ENCODE assay signal across 20 cellular contexts in genomic region chr3:187966636-187967035, GRCh38.
DNase-seq lines count a peak whose midpoint lies in the region; ATAC-seq and TF ChIP-seq lines count a peak whose summit lies in the region.
"Had no signal": no experiment of that assay in that cellular context is flagged by ENCODE, and none has a peak within 500 bp of the region (broad histone marks: within the 10 kb centered on the region; RNA-seq: fewer than 3 reads in every experiment).

No MANE protein-coding gene starts in this region.

- H3K27ac ChIP-seq in adrenal gland, result peak overlapping the region in 1 of 5 donors; percentile 53
- H3K27ac ChIP-seq in gastrocnemius medialis, result peak overlapping the region; percentile 39 to 92 (median 66)
- H3K27ac ChIP-seq: A549, pancreas had no signal

- WGBS in adrenal gland, 4 donors, result 27 to 53% (median 33%) methylated on average over 4 of the region's 4 CpGs

- TF ChIP-seq POLR2A in adrenal gland (IDR thresholded peaks at IDR 0.05) (no peak), gastrocnemius medialis (IDR thresholded peaks at IDR 0.05) (no peak)

- H3K9me3 ChIP-seq in adrenal gland (replicated peaks in 1 of 3) (no peaks in the 10 kb centered on the region), gastrocnemius medialis (no peaks in the 10 kb centered on the region)
- H3K9me3 ChIP-seq: A549, HAP-1, pancreas, upper lobe of left lung had no signal

- intact Hi-C loops in adrenal gland (cut with DNase I) (no loop called here), gastrocnemius medialis (cut with DNase I; ENCODE audit: low total_unique reads) (no loop called here)

- H3K27me3 ChIP-seq in adrenal gland (no peaks in the 10 kb centered on the region), gastrocnemius medialis (no peaks in the 10 kb centered on the region)
- H3K27me3 ChIP-seq: pancreas, upper lobe of left lung had no signal

- no peak for TF ChIP-seq CTCF in adrenal gland (IDR thresholded peaks at IDR 0.05)
- TF ChIP-seq CTCF in gastrocnemius medialis (IDR thresholded peaks at IDR 0.05 in 4 of 5, conservative IDR thresholded peaks at IDR 0.05 in 1 of 5), result no peak

- peaks cover 20 to 27% of the 10 kb centered on the region in 2 donors for H3K4me1 ChIP-seq in adrenal gland (replicated peaks in 1 of 2)
- peaks cover 36 to 58% of the 10 kb centered on the region in 2 donors for H3K4me1 ChIP-seq in gastrocnemius medialis
- H3K4me1 ChIP-seq: HAP-1 had no signal

- ATAC-seq in gastrocnemius medialis, result no peak
- ATAC-seq: A549; pancreas; stimulated activated naive CD8-positive, alpha-beta T cell treated with anti-CD3 and anti-CD28 coated beads, Interleukin-15, amount 100 ng/mL, for 72 hours had no signal

- DNase-seq in NCI-H2171 treated with DMSO at 0.1 percent for 48 hours (lab: John Stamatoyannopoulos, UW) (peak; percentile 14), NCI-H2171 (lab: John Stamatoyannopoulos, UW) (no peak), LHCN-M2 (ENCODE audit: low read depth) (peak; percentile 46), adrenal gland (peak in 5 of 7 donors; percentile 46 to 81 (median 55)), gastrocnemius medialis (no peak), HEK293T (ENCODE audit: extremely low spot score) (no peak), ACHN (no peak)
- DNase-seq in activated CD4-positive, CD25-positive, alpha-beta regulatory T cell treated with anti-CD3 and anti-CD28 coated beads, Interleukin-2, amount 50 U/mL, for 72 hours, result no peak
- DNase-seq: activated CD4-positive, alpha-beta T cell treated with anti-CD3 and anti-CD28 coated beads, Interleukin-2, amount 50 U/mL, for 1 hour; activated CD8-positive, alpha-beta memory T cell treated with anti-CD3 and anti-CD28 coated beads, Interleukin-2, amount 50 U/mL, for 4 hours; CD4-positive, CD25-positive, alpha-beta regulatory T cell; DMS 273 treated with DMSO at 0.1 percent for 48 hours; GF-D8; MV-4-11; naive B cell; pancreas; stimulated activated naive CD8-positive, alpha-beta T cell treated with anti-CD3 and anti-CD28 coated beads, Interleukin-15, amount 100 ng/mL, for 72 hours had no signal

- CTCF ChIA-PET in HEK293T (lab: Yijun Ruan, JAX), result no interaction called here

- in situ Hi-C loops in gastrocnemius medialis (cut with MboI; ENCODE audit: low sequenced_read_pairs in 4 of 4) (no loop called here), ACHN (cut with HindIII; ENCODE audit: low pct_ligation_motif_present, low pct_unique_long_range_greater_than_20kb, low sequenced_read_pairs) (no loop called here)

- H3K4me3 ChIP-seq in adrenal gland (no peak overlapping the region), gastrocnemius medialis (no peak overlapping the region)
- H3K4me3 ChIP-seq: A549, HAP-1, pancreas, upper lobe of left lung had no signal

- POLR2A ChIA-PET in HEK293T (lab: Yijun Ruan, JAX), result no interaction called here

- H3K36me3 ChIP-seq in adrenal gland (replicated peaks in 1 of 2) (no peaks in the 10 kb centered on the region), gastrocnemius medialis (no peaks in the 10 kb centered on the region)
- H3K36me3 ChIP-seq: HAP-1, pancreas, upper lobe of left lung had no signal

TF ChIP-seq in HEK293T, 16 proteins besides CTCF, POLR2A, EP300 and RAD21:
- no peak for TF ChIP-seq SP1 (IDR thresholded peaks at IDR 0.05)
- no peak for TF ChIP-seq FOXM1 (IDR thresholded peaks at IDR 0.05; ENCODE audit: borderline replicate concordance)
- TF ChIP-seq LEF1 (IDR thresholded peaks at IDR 0.05; ENCODE audit: borderline replicate concordance), result no peak
- no peak for TF ChIP-seq NFRKB (IDR thresholded peaks at IDR 0.05)
- no peak for TF ChIP-seq FOXA1 (IDR thresholded peaks at IDR 0.05)
- TF ChIP-seq CTBP1 (IDR thresholded peaks at IDR 0.05; ENCODE audit: borderline replicate concordance), result no peak
- TF ChIP-seq PKNOX1 (IDR thresholded peaks at IDR 0.05), result no peak
- TF ChIP-seq TARDBP (IDR thresholded peaks at IDR 0.05), result no peak
- no peak for TF ChIP-seq ARNT (IDR thresholded peaks at IDR 0.05)

Comparison
In these comparisons a context has a peak if more than half of its experiments do, and no peak if none do; other contexts are left out.
1. DNase-seq: peak in NCI-H2171 treated with DMSO at 0.1 percent for 48 hours (single experiment), LHCN-M2 (single experiment) and adrenal gland (5 of 7); none in NCI-H2171 (single experiment), gastrocnemius medialis (0 of 2), HEK293T (single experiment), ACHN (single experiment) and activated CD4-positive, CD25-positive, alpha-beta regulatory T cell treated with anti-CD3 and anti-CD28 coated beads, Interleukin-2, amount 50 U/mL, for 72 hours (single experiment).